2 cellular contexts compared by ENCODE assay signal in genomic region chr19:10004617-10005016, GRCh38.
TF ChIP-seq lines count a peak whose summit lies in the region.

No MANE protein-coding gene starts in this region.

TF ChIP-seq in IMR-90, 13 proteins besides CTCF, POLR2A, EP300 and RAD21:
- TF ChIP-seq NFE2L2 (IDR thresholded peaks at IDR 0.05; ENCODE audit: low read depth, low read length) = no peak
- no peak for TF ChIP-seq CEBPB (IDR thresholded peaks at IDR 0.05; ENCODE audit: low read depth, low read length)
- no peak for TF ChIP-seq RFX5 (IDR thresholded peaks at IDR 0.05; ENCODE audit: low read depth, low read length)
- TF ChIP-seq RCOR1 (IDR thresholded peaks at IDR 0.05; ENCODE audit: insufficient replicate concordance, low read length) = no peak
- TF ChIP-seq ELK1 (IDR thresholded peaks at IDR 0.05; ENCODE audit: borderline replicate concordance, low read depth, low read length) = no peak
- TF ChIP-seq MAFK (IDR thresholded peaks at IDR 0.05; ENCODE audit: low read depth, low read length) = no peak
- no peak for TF ChIP-seq MXI1 (IDR thresholded peaks at IDR 0.05; ENCODE audit: borderline replicate concordance, low read depth, low read length)
- TF ChIP-seq BHLHE40 (IDR thresholded peaks at IDR 0.05; ENCODE audit: low read depth, low read length) = no peak
- no peak for TF ChIP-seq FOS (IDR thresholded peaks at IDR 0.05; ENCODE audit: low read depth, low read length)

TF ChIP-seq in SK-N-SH, 30 proteins besides CTCF, POLR2A, EP300 and RAD21:
- no peak for TF ChIP-seq RFX5 (IDR thresholded peaks at IDR 0.05; ENCODE audit: low read length)
- TF ChIP-seq FOXM1 (IDR thresholded peaks at IDR 0.05; ENCODE audit: low read depth) = no peak
- no peak for TF ChIP-seq MEF2A (IDR thresholded peaks at IDR 0.05; ENCODE audit: borderline replicate concordance, low read depth)
- no peak for TF ChIP-seq GABPA (IDR thresholded peaks at IDR 0.05; ENCODE audit: low read depth)
- TF ChIP-seq FOSL2 (IDR thresholded peaks at IDR 0.05; ENCODE audit: borderline replicate concordance, low read depth) = no peak
- TF ChIP-seq ELF1 (IDR thresholded peaks at IDR 0.05) = no peak
- no peak for TF ChIP-seq TCF12 (IDR thresholded peaks at IDR 0.05)
- TF ChIP-seq YY1 (IDR thresholded peaks at IDR 0.05; ENCODE audit: low read depth) = no peak
- no peak for TF ChIP-seq MXI1 (IDR thresholded peaks at IDR 0.05; ENCODE audit: low read depth, low read length)
- no peak for TF ChIP-seq TEAD4 (IDR thresholded peaks at IDR 0.05; ENCODE audit: borderline replicate concordance, insufficient read depth)
- TF ChIP-seq SMC3 (IDR thresholded peaks at IDR 0.05; ENCODE audit: low read depth, low read length) = no peak
- no peak for TF ChIP-seq NFIC (IDR thresholded peaks at IDR 0.05; ENCODE audit: borderline replicate concordance)
- TF ChIP-seq SIN3A (IDR thresholded peaks at IDR 0.05; ENCODE audit: borderline replicate concordance, low read depth, low read length) = no peak
- no peak for TF ChIP-seq RXRA (IDR thresholded peaks at IDR 0.05; ENCODE audit: borderline replicate concordance, low read depth)
- TF ChIP-seq NRF1 (IDR thresholded peaks at IDR 0.05; ENCODE audit: low read depth, low read length) = no peak
